ENCODE assay signal across 8 cellular contexts in the genomic region with DNA sequence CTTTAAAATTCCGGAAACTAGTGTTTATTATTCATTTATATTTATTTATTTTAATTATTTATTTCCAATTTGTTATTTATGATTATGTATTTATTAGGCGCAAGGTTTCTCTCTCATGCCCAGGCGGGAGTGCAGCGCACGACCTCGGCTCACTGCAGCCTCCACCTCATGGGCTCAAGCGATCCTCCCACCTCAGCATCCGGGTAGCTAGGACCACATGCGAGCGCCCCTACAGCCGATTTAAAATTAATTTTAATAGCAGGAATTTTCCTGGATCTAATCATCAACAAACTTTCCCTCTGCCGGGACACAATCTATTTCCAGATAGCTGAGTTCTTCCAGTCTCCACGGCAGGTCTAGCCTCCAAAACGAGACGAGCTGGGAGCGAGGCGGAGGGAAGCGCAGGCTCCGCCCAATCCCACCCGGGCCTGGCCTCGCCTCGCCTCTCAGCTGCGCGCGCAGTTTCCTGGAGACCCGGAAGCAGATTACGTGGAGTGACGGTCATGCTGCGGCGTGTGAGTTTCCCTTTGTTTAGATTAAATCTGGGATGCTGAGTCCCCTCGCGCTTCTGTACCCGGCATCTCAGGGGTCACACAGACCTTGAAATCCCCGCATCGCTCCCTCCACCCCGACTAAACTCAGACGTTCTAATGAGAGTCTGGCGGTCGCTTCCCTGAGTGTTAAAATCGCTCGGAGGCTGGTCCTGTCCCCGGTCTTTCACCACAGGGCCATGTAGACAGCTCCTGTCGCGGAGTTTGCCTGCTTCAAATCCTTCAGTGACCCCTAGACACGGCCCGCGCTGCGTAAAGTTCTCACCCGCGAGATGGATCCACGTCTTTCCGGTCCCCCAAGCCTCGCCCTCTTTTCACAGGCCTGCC. TPM values are rescaled to one million over a fixed set of nuclear protein-coding genes. Genes with fewer than 3 reads are reported as not detected.
DNase-seq lines count a peak whose midpoint lies in the region; ATAC-seq and TF ChIP-seq lines count a peak whose summit lies in the region.

TSS of gene ZNF880 (plus strand) at position 461 of the 878 bp plus-strand sequence. CDS start at position 504, 43 bp downstream.

- no peak for TF ChIP-seq CTCF in GM12864 (IDR thresholded peaks at IDR 0.05; ENCODE audit: low read depth, low read length, missing control alignments)
- no peak for TF ChIP-seq CTCF in ovary (IDR thresholded peaks at IDR 0.05)

- peak; percentile 90 for ATAC-seq in HG03460 (IDR thresholded peaks at IDR 0.05; ENCODE audit: unreplicated experiment)
- ATAC-seq in SK-N-SH treated with all-trans-retinoic acid at 6 μM for 48 hours: peak; percentile 99
- peak; percentile 100 for ATAC-seq in Right ventricle myocardium inferior
- ATAC-seq in HG02623 (IDR thresholded peaks at IDR 0.05; ENCODE audit: unreplicated experiment): no peak

- H3K4me3 ChIP-seq in GM12864 (ENCODE audit: low read depth, low read length) (peak within 1 kb of the TSS; percentile 56), ovary (peak within 1 kb of the TSS; percentile 59)

- no peaks in the 10 kb centered on the region for H3K4me1 ChIP-seq in ovary (ENCODE audit: insufficient read depth)

- H3K27ac ChIP-seq in ovary: peak within 1 kb of the TSS; percentile 66 to 89
- peak within 1 kb of the TSS; percentile 71 for H3K27ac ChIP-seq in temporal lobe (ENCODE audit: low read depth, low read length)

- DNase-seq in GM12864 (ENCODE audit: low read depth) (peak; percentile 35), Right ventricle myocardium inferior (ENCODE audit: missing footprints) (peak; percentile 97), ovary (peak; percentile 93 to 96 (median 94))
- DNase-seq in activated naive CD8-positive, alpha-beta T cell treated with anti-CD3 and anti-CD28 coated beads, Interleukin-2, amount 50 U/mL, for 16 hours (ENCODE audit: low read depth, low spot score): peak; percentile 84

- H3K36me3 ChIP-seq in ovary: no peaks in the 10 kb centered on the region

- 1% methylated on average over 53 of the region's 53 CpGs for WGBS in ovary, 3 donors

- intact Hi-C loops in Right ventricle myocardium inferior (cut with DNase I): loop anchor here (2.0 kb wide), 1 partner anchor 27 kb away; the partner anchor contains the start of gene ZNF528
- intact Hi-C loops in ovary (cut with DNase I): no loop called here

- H3K9me3 ChIP-seq in ovary: peaks cover 4 to 23% of the 10 kb centered on the region in 2 donors

- no peaks in the 10 kb centered on the region for H3K27me3 ChIP-seq in ovary

- TF ChIP-seq EP300 in ovary (IDR thresholded peaks at IDR 0.05): no peak

- peak; percentile 61 for TF ChIP-seq POLR2A in ovary (IDR thresholded peaks at IDR 0.05)

TF ChIP-seq in SK-N-SH treated with all-trans-retinoic acid at 6 μM for 48 hours, 23 proteins besides CTCF, POLR2A, EP300 and RAD21:
- TF ChIP-seq OSR1 (CRISPR knock-in tag; IDR thresholded peaks at IDR 0.05) (no peak), CSRNP3 (CRISPR knock-in tag; IDR thresholded peaks at IDR 0.05) (peak; percentile 43; the same call in 1 of the 2 replicates), ESRRG (CRISPR knock-in tag; IDR thresholded peaks at IDR 0.05) (0 out of 2 replicates have a peak, but pooled peaks have one; percentile 21)
TF ChIP-seq in SK-N-SH treated with all-trans-retinoic acid at 6 μM for 48 hours: peak in this region for 2.

RNA-seq across cellular contexts. Expression of gene ZNF880, which starts in this region (rescaled TPM):
- total RNA-seq in Right ventricle myocardium inferior: 18.2 TPM
- 10 to 100 TPM; 18.0 to 32.6 (median 30.3) TPM for total RNA-seq in ovary
- polyA plus RNA-seq in ovary: 10 to 100 TPM; 15.6 to 16.2 TPM
- total RNA-seq in temporal lobe: 67.6 TPM

Comparison
In these comparisons a context has a peak if more than half of its experiments do, and no peak if none do; other contexts are left out.
1. DNase-seq: peak in every context shown above with its lines; median percentile 97 in Right ventricle myocardium inferior; 94 in ovary; 84 in activated naive CD8-positive, alpha-beta T cell treated with anti-CD3 and anti-CD28 coated beads, Interleukin-2, amount 50 U/mL, for 16 hours; 35 in GM12864.